1 cellular context compared by ENCODE assay signal in genomic region chr19:33393286-33394005, GRCh38.
TF ChIP-seq lines count a peak whose summit lies in the region.

No MANE protein-coding gene starts in this region.

TF ChIP-seq in HepG2, 621 proteins besides CTCF, POLR2A, EP300 and RAD21 (continued from another document and continues in another):
- TF ChIP-seq, protein P1, sequence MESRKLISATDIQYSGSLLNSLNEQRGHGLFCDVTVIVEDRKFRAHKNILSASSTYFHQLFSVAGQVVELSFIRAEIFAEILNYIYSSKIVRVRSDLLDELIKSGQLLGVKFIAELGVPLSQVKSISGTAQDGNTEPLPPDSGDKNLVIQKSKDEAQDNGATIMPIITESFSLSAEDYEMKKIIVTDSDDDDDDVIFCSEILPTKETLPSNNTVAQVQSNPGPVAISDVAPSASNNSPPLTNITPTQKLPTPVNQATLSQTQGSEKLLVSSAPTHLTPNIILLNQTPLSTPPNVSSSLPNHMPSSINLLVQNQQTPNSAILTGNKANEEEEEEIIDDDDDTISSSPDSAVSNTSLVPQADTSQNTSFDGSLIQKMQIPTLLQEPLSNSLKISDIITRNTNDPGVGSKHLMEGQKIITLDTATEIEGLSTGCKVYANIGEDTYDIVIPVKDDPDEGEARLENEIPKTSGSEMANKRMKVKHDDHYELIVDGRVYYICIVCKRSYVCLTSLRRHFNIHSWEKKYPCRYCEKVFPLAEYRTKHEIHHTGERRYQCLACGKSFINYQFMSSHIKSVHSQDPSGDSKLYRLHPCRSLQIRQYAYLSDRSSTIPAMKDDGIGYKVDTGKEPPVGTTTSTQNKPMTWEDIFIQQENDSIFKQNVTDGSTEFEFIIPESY (CRISPR knock-in tag; IDR thresholded peaks at IDR 0.05) = 0 out of 2 replicates have a peak, but pooled peaks have one; percentile 10
- TF ChIP-seq ZNF747 (CRISPR knock-in tag; IDR thresholded peaks at IDR 0.05; ENCODE audit: borderline replicate concordance) (no peak), NCOA1 (CRISPR knock-in tag; IDR thresholded peaks at IDR 0.05) (no peak), ZNF746 (CRISPR knock-in tag; IDR thresholded peaks at IDR 0.05) (peak; percentile 42; the same call in 1 of the 2 replicates), ATF7 (IDR thresholded peaks at IDR 0.05) (no peak), ATF7 (CRISPR knock-in tag; IDR thresholded peaks at IDR 0.05) (no peak), ZFX (CRISPR knock-in tag; IDR thresholded peaks at IDR 0.05; ENCODE audit: low read depth) (no peak; the same call in 1 of the 2 replicates), DMAP1 (CRISPR knock-in tag; IDR thresholded peaks at IDR 0.05) (no peak), MAFK (conservative IDR thresholded peaks at IDR 0.05 in 1 of 2, IDR thresholded peaks at IDR 0.05 in 1 of 2; ENCODE audit: low read length in 2 of 2) (no peak), NFIC (IDR thresholded peaks at IDR 0.05; ENCODE audit: low read length) (no peak), THAP9 (CRISPR knock-in tag; IDR thresholded peaks at IDR 0.05; ENCODE audit: borderline replicate concordance) (no peak), FOXK2 (IDR thresholded peaks at IDR 0.05) (no peak), DPF2 (CRISPR knock-in tag; IDR thresholded peaks at IDR 0.05; ENCODE audit: borderline replicate concordance, low read depth) (peak; percentile 11; the same call in 1 of the 2 replicates), GPN1 (CRISPR knock-in tag; IDR thresholded peaks at IDR 0.05; ENCODE audit: borderline replicate concordance) (no peak), ATAD3A (CRISPR knock-in tag; IDR thresholded peaks at IDR 0.05) (no peak), ZHX1 (CRISPR knock-in tag; IDR thresholded peaks at IDR 0.05; ENCODE audit: low read depth) (no peak), MXD1 (CRISPR knock-in tag; IDR thresholded peaks at IDR 0.05) (no peak), KLF12 (CRISPR knock-in tag; IDR thresholded peaks at IDR 0.05; ENCODE audit: borderline replicate concordance) (no peak), ZNF34 (CRISPR knock-in tag; IDR thresholded peaks at IDR 0.05; ENCODE audit: borderline replicate concordance) (no peak), ZNF674 (CRISPR knock-in tag; IDR thresholded peaks at IDR 0.05; ENCODE audit: low read depth) (no peak), MAF1 (CRISPR knock-in tag; IDR thresholded peaks at IDR 0.05; ENCODE audit: borderline replicate concordance) (no peak), BCL6 (CRISPR knock-in tag; IDR thresholded peaks at IDR 0.05) (peak; percentile 35; the same call in 1 of the 2 replicates), NKX3-1 (CRISPR knock-in tag; IDR thresholded peaks at IDR 0.05) (no peak), ZSCAN22 (CRISPR knock-in tag; IDR thresholded peaks at IDR 0.05) (no peak), ZNF33B (CRISPR knock-in tag; IDR thresholded peaks at IDR 0.05) (peak; percentile 63; the same call in 1 of the 2 replicates)
- TF ChIP-seq, protein P2, sequence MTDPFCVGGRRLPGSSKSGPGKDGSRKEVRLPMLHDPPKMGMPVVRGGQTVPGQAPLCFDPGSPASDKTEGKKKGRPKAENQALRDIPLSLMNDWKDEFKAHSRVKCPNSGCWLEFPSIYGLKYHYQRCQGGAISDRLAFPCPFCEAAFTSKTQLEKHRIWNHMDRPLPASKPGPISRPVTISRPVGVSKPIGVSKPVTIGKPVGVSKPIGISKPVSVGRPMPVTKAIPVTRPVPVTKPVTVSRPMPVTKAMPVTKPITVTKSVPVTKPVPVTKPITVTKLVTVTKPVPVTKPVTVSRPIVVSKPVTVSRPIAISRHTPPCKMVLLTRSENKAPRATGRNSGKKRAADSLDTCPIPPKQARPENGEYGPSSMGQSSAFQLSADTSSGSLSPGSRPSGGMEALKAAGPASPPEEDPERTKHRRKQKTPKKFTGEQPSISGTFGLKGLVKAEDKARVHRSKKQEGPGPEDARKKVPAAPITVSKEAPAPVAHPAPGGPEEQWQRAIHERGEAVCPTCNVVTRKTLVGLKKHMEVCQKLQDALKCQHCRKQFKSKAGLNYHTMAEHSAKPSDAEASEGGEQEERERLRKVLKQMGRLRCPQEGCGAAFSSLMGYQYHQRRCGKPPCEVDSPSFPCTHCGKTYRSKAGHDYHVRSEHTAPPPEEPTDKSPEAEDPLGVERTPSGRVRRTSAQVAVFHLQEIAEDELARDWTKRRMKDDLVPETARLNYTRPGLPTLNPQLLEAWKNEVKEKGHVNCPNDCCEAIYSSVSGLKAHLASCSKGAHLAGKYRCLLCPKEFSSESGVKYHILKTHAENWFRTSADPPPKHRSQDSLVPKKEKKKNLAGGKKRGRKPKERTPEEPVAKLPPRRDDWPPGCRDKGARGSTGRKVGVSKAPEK (CRISPR knock-in tag; IDR thresholded peaks at IDR 0.05; ENCODE audit: borderline replicate concordance) = no peak
- TF ChIP-seq, protein P3, sequence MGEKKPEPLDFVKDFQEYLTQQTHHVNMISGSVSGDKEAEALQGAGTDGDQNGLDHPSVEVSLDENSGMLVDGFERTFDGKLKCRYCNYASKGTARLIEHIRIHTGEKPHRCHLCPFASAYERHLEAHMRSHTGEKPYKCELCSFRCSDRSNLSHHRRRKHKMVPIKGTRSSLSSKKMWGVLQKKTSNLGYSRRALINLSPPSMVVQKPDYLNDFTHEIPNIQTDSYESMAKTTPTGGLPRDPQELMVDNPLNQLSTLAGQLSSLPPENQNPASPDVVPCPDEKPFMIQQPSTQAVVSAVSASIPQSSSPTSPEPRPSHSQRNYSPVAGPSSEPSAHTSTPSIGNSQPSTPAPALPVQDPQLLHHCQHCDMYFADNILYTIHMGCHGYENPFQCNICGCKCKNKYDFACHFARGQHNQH (CRISPR knock-in tag; IDR thresholded peaks at IDR 0.05) = 0 out of 2 replicates have a peak, but pooled peaks have one; percentile 2
- TF ChIP-seq, protein P4, sequence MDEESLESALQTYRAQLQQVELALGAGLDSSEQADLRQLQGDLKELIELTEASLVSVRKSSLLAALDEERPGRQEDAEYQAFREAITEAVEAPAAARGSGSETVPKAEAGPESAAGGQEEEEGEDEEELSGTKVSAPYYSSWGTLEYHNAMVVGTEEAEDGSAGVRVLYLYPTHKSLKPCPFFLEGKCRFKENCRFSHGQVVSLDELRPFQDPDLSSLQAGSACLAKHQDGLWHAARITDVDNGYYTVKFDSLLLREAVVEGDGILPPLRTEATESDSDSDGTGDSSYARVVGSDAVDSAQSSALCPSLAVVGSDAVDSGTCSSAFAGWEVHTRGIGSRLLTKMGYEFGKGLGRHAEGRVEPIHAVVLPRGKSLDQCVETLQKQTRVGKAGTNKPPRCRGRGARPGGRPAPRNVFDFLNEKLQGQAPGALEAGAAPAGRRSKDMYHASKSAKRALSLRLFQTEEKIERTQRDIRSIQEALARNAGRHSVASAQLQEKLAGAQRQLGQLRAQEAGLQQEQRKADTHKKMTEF (CRISPR knock-in tag; IDR thresholded peaks at IDR 0.05) = no peak
- TF ChIP-seq, protein P5, sequence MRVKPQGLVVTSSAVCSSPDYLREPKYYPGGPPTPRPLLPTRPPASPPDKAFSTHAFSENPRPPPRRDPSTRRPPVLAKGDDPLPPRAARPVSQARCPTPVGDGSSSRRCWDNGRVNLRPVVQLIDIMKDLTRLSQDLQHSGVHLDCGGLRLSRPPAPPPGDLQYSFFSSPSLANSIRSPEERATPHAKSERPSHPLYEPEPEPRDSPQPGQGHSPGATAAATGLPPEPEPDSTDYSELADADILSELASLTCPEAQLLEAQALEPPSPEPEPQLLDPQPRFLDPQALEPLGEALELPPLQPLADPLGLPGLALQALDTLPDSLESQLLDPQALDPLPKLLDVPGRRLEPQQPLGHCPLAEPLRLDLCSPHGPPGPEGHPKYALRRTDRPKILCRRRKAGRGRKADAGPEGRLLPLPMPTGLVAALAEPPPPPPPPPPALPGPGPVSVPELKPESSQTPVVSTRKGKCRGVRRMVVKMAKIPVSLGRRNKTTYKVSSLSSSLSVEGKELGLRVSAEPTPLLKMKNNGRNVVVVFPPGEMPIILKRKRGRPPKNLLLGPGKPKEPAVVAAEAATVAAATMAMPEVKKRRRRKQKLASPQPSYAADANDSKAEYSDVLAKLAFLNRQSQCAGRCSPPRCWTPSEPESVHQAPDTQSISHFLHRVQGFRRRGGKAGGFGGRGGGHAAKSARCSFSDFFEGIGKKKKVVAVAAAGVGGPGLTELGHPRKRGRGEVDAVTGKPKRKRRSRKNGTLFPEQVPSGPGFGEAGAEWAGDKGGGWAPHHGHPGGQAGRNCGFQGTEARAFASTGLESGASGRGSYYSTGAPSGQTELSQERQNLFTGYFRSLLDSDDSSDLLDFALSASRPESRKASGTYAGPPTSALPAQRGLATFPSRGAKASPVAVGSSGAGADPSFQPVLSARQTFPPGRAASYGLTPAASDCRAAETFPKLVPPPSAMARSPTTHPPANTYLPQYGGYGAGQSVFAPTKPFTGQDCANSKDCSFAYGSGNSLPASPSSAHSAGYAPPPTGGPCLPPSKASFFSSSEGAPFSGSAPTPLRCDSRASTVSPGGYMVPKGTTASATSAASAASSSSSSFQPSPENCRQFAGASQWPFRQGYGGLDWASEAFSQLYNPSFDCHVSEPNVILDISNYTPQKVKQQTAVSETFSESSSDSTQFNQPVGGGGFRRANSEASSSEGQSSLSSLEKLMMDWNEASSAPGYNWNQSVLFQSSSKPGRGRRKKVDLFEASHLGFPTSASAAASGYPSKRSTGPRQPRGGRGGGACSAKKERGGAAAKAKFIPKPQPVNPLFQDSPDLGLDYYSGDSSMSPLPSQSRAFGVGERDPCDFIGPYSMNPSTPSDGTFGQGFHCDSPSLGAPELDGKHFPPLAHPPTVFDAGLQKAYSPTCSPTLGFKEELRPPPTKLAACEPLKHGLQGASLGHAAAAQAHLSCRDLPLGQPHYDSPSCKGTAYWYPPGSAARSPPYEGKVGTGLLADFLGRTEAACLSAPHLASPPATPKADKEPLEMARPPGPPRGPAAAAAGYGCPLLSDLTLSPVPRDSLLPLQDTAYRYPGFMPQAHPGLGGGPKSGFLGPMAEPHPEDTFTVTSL (CRISPR knock-in tag; IDR thresholded peaks at IDR 0.05; ENCODE audit: borderline replicate concordance) = no peak
- TF ChIP-seq, protein P6, sequence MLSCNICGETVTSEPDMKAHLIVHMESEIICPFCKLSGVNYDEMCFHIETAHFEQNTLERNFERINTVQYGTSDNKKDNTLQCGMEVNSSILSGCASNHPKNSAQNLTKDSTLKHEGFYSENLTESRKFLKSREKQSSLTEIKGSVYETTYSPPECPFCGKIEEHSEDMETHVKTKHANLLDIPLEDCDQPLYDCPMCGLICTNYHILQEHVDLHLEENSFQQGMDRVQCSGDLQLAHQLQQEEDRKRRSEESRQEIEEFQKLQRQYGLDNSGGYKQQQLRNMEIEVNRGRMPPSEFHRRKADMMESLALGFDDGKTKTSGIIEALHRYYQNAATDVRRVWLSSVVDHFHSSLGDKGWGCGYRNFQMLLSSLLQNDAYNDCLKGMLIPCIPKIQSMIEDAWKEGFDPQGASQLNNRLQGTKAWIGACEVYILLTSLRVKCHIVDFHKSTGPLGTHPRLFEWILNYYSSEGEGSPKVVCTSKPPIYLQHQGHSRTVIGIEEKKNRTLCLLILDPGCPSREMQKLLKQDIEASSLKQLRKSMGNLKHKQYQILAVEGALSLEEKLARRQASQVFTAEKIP (CRISPR knock-in tag; IDR thresholded peaks at IDR 0.05; ENCODE audit: borderline replicate concordance) = no peak
- TF ChIP-seq, protein P7, sequence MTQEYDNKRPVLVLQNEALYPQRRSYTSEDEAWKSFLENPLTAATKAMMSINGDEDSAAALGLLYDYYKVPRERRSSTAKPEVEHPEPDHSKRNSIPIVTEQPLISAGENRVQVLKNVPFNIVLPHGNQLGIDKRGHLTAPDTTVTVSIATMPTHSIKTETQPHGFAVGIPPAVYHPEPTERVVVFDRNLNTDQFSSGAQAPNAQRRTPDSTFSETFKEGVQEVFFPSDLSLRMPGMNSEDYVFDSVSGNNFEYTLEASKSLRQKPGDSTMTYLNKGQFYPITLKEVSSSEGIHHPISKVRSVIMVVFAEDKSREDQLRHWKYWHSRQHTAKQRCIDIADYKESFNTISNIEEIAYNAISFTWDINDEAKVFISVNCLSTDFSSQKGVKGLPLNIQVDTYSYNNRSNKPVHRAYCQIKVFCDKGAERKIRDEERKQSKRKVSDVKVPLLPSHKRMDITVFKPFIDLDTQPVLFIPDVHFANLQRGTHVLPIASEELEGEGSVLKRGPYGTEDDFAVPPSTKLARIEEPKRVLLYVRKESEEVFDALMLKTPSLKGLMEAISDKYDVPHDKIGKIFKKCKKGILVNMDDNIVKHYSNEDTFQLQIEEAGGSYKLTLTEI (CRISPR knock-in tag; conservative IDR thresholded peaks at IDR 0.05) = no peak
